16 cellular contexts compared by ENCODE assay signal in the genomic region with DNA sequence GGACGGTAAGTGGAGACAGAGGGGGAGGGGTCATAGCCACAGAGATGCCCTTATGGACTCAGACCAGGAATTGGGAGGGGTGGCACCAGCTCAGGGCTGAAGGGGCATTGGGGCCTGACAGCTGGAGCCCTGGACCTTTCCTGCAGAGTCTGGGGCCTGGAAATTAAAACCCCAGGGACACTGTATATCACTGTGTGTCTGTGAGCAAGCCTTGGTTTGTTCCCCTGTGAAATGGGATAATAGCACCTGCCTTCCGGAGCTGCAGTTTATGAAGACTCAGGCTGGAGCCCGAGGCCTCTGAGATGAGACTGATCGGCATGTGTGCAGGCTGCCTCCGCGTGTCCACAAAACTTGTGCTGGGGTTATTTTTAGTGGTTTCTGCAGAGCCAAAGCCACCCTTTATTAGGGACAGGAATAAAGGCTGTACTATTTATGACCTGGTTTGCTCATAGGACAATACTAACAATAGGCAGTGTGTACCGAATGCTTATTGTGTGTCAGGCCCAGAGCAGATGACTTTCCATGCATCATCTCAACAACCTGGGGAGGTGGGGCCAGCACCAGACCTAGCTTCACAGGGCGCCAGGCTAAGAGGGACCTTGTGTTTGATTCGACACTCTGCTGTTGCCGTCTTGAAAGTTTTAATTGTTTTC. TPM values are rescaled to one million over a fixed set of nuclear protein-coding genes. Genes with fewer than 3 reads are reported as not detected.
"Had no signal": no experiment of that assay in that cellular context is flagged by ENCODE, and none has a peak within 500 bp of the region (broad histone marks: within the 10 kb centered on the region; RNA-seq: fewer than 3 reads in every experiment).

No MANE protein-coding gene starts in this region.

- H3K9me3 ChIP-seq: esophagus muscularis mucosa, left lung, prostate gland, tibial artery, uterus had no signal

- H3K4me1 ChIP-seq: left lung, prostate gland, tibial artery, uterus had no signal

- ATAC-seq: activated CD4-positive, CD25-positive, alpha-beta regulatory T cell treated with anti-CD3 and anti-CD28 coated beads, Interleukin-2, amount 50 U/mL, for 24 hours; left lung had no signal

- H3K4me1 Mint-ChIP-seq: activated CD4-positive, alpha-beta memory T cell treated with anti-CD3 and anti-CD28 coated beads, Interleukin-2, amount 10 ng/mL, durations not matched to agents 7 days and 5 days had no signal

- H3K4me3 Mint-ChIP-seq: activated CD4-positive, alpha-beta memory T cell treated with anti-CD3 and anti-CD28 coated beads, Interleukin-2, amount 10 ng/mL, durations not matched to agents 7 days and 5 days; activated naive CD8-positive, alpha-beta T cell had no signal

- H3K27ac ChIP-seq: brain microvascular endothelial cell, esophagus muscularis mucosa, left lung, prostate gland, skin epidermis, tibial artery, uterus had no signal

- H3K27me3 ChIP-seq: brain microvascular endothelial cell had no signal

- H3K9me3 Mint-ChIP-seq: activated CD4-positive, alpha-beta memory T cell treated with anti-CD3 and anti-CD28 coated beads, Interleukin-2, amount 10 ng/mL, durations not matched to agents 7 days and 5 days had no signal

- H3K27ac Mint-ChIP-seq: activated CD4-positive, alpha-beta memory T cell treated with anti-CD3 and anti-CD28 coated beads, Interleukin-2, amount 10 ng/mL, durations not matched to agents 7 days and 5 days; activated naive CD8-positive, alpha-beta T cell had no signal

- DNase-seq: activated CD4-positive, alpha-beta memory T cell treated with anti-CD3 and anti-CD28 coated beads, Interleukin-2, amount 10 ng/mL, durations not matched to agents 7 days and 5 days; activated gamma-delta T cell; activated T-cell treated with anti-CD3 and anti-CD28 coated beads, Interleukin-2, amount 50 U/mL, for 48 hours; brain microvascular endothelial cell; islet precursor cell; mesenchymal stem cell; tibial artery; uterus had no signal

- H3K36me3 Mint-ChIP-seq: activated naive CD8-positive, alpha-beta T cell had no signal

RNA-seq across cellular contexts. Expression of a gene that starts 22.6 kb away (rescaled TPM):
- total RNA-seq: dermis microvascular lymphatic vessel endothelial cell, fibroblast of villous mesenchyme had no signal
